1 cellular context compared by ENCODE assay signal in genomic region chr1:153805042-153805745, GRCh38.
TF ChIP-seq lines count a peak whose summit lies in the region.

No MANE protein-coding gene starts in this region.

TF ChIP-seq in GM12878, 131 proteins besides CTCF, POLR2A, EP300 and RAD21 (continued from another document and continues in another):
- TF ChIP-seq PML (IDR thresholded peaks at IDR 0.05; ENCODE audit: low read length) = peak; percentile 53; the same call in 1 of the 2 replicates
- peak; percentile 86 for TF ChIP-seq PKNOX1 (IDR thresholded peaks at IDR 0.05)
- TF ChIP-seq MTA3 (IDR thresholded peaks at IDR 0.05; ENCODE audit: borderline replicate concordance, low read length) = peak; percentile 92; the same call in 1 of the 2 replicates
- TF ChIP-seq ZZZ3 (IDR thresholded peaks at IDR 0.05; ENCODE audit: control insufficient read depth, insufficient read length, low read depth) = no peak
- peak; percentile 57 for TF ChIP-seq MEF2B (IDR thresholded peaks at IDR 0.05; ENCODE audit: partially characterized antibody, poor library complexity, severe bottlenecking)
- TF ChIP-seq RCOR1 (conservative IDR thresholded peaks at IDR 0.05; ENCODE audit: low read depth, low read length) = no peak; the same call in 1 of the 2 replicates
- no peak for TF ChIP-seq WRNIP1 (IDR thresholded peaks at IDR 0.05; ENCODE audit: borderline replicate concordance, low read depth, low read length)
- no peak for TF ChIP-seq MXI1 (IDR thresholded peaks at IDR 0.05; ENCODE audit: low read depth, low read length)
- TF ChIP-seq IRF3 (IDR thresholded peaks at IDR 0.05) = no peak
- peak; percentile 48 for TF ChIP-seq RAD51 (IDR thresholded peaks at IDR 0.05)
- TF ChIP-seq ZBTB33 (IDR thresholded peaks at IDR 0.05) = no peak
- no peak for TF ChIP-seq SRF (IDR thresholded peaks at IDR 0.05; ENCODE audit: low read depth in 2 of 2, low read length in 2 of 2)
- TF ChIP-seq CREB1 (IDR thresholded peaks at IDR 0.05; ENCODE audit: low read depth) = peak; percentile 84
- TF ChIP-seq CHD4 (IDR thresholded peaks at IDR 0.05) = no peak
- TF ChIP-seq CREM (IDR thresholded peaks at IDR 0.05; ENCODE audit: low read depth) = peak; percentile 89
- TF ChIP-seq POLR2AphosphoS2 (IDR thresholded peaks at IDR 0.05; ENCODE audit: low read depth, low read length) = no peak
- TF ChIP-seq PRDM15 (CRISPR knock-in tag; IDR thresholded peaks at IDR 0.05) = no peak
- TF ChIP-seq PAX5 (IDR thresholded peaks at IDR 0.05; ENCODE audit: borderline replicate concordance, low read depth, low read length) = peak; percentile 92
- no peak for TF ChIP-seq HCFC1 (IDR thresholded peaks at IDR 0.05; ENCODE audit: low read length)
- no peak for TF ChIP-seq E2F8 (IDR thresholded peaks at IDR 0.05; ENCODE audit: low read depth, partially characterized antibody)
- no peak for TF ChIP-seq CEBPZ (IDR thresholded peaks at IDR 0.05; ENCODE audit: low read depth, low read length)
- peak; percentile 94 for TF ChIP-seq BCL11A (IDR thresholded peaks at IDR 0.05; ENCODE audit: low read depth, low read length)
- no peak for TF ChIP-seq TARDBP (IDR thresholded peaks at IDR 0.05; ENCODE audit: borderline replicate concordance)
- no peak for TF ChIP-seq IRF5 (IDR thresholded peaks at IDR 0.05; ENCODE audit: borderline replicate concordance)
- peak; percentile 82; the same call in 1 of the 2 replicates for TF ChIP-seq TBL1XR1 (IDR thresholded peaks at IDR 0.05; ENCODE audit: low read depth, low read length)
- no peak for TF ChIP-seq ZNF592 (IDR thresholded peaks at IDR 0.05)
- TF ChIP-seq POLR2AphosphoS5 (IDR thresholded peaks at IDR 0.05; ENCODE audit: low read length) = peak; percentile 80; the same call in 1 of the 2 replicates
- TF ChIP-seq TCF7 (IDR thresholded peaks at IDR 0.05; ENCODE audit: borderline replicate concordance) = peak; percentile 83
- no peak for TF ChIP-seq SREBF2 (IDR thresholded peaks at IDR 0.05; ENCODE audit: low read length)
- TF ChIP-seq YBX1 (IDR thresholded peaks at IDR 0.05) = no peak
- no peak for TF ChIP-seq HDAC6 (IDR thresholded peaks at IDR 0.05; ENCODE audit: unreplicated experiment)
- peak; percentile 77; the same call in 1 of the 3 replicates for TF ChIP-seq POU2F2 (IDR thresholded peaks at IDR 0.05; ENCODE audit: borderline replicate concordance, low read depth, low read length)
- TF ChIP-seq E4F1 (IDR thresholded peaks at IDR 0.05; ENCODE audit: borderline replicate concordance, partially characterized antibody) = no peak
